ENCODE assay signal across 12 cellular contexts in genomic region chr1:77039739-77040138, GRCh38.
DNase-seq lines count a peak whose midpoint lies in the region; ATAC-seq and TF ChIP-seq lines count a peak whose summit lies in the region.
"Had no signal": no experiment of that assay in that cellular context is flagged by ENCODE, and none has a peak within 500 bp of the region (broad histone marks: within the 10 kb centered on the region; RNA-seq: fewer than 3 reads in every experiment).

No MANE protein-coding gene starts in this region.

- no peak overlapping the region for H2AFZ ChIP-seq in H9 (ENCODE audit: low read length)

- H3K36me3 Mint-ChIP-seq in type B pancreatic cell: no peaks in the 10 kb centered on the region
- H3K36me3 Mint-ChIP-seq in H9 (ENCODE audit: insufficient read depth in 1 of 3, low read depth in 3 of 3): no peaks in the 10 kb centered on the region

- H2AK5ac ChIP-seq in H9 (ENCODE audit: insufficient read length, low read length): no peak overlapping the region

- H2BK120ac ChIP-seq in H9 (ENCODE audit: low read depth, low read length, poor library complexity, severe bottlenecking): no peak overlapping the region

- no peak overlapping the region for H3K4ac ChIP-seq in H9 (ENCODE audit: low read depth, low read length)

- H4K91ac ChIP-seq in H9 (ENCODE audit: insufficient read length, low read depth, low read length): no peak overlapping the region

- H4K5ac ChIP-seq in H9 (ENCODE audit: insufficient read length, low read depth, low read length): no peak overlapping the region

- no peak overlapping the region for H3K18ac ChIP-seq in H9 (ENCODE audit: insufficient read length, low read depth, low read length)

- H3K4me1 ChIP-seq in adrenal gland (replicated peaks in 1 of 2) (no peaks in the 10 kb centered on the region), H9 (ENCODE audit: insufficient read depth, low read length) (no peaks in the 10 kb centered on the region)
- H3K4me1 ChIP-seq: heart right ventricle had no signal

- H3K79me2 ChIP-seq in H9 (ENCODE audit: insufficient read depth, low read length): no peaks in the 10 kb centered on the region

- no peak overlapping the region for H2BK15ac ChIP-seq in H9 (ENCODE audit: low read depth, low read length)

- H3K79me1 ChIP-seq in H9 (ENCODE audit: insufficient read depth, low read depth, low read length, poor library complexity, severe bottlenecking): no peaks in the 10 kb centered on the region

- H3K4me1 Mint-ChIP-seq in type B pancreatic cell (ENCODE audit: unreplicated experiment): no peaks in the 10 kb centered on the region
- H3K4me1 Mint-ChIP-seq in H9: no peaks in the 10 kb centered on the region
- H3K4me1 Mint-ChIP-seq: nephron progenitor cell had no signal

- 33 to 58% (median 55%) methylated on average over 8 of the region's 8 CpGs for WGBS in adrenal gland, 4 donors
- no CpG with 5 or more reads among the region's 8 CpGs for WGBS in H9 (ENCODE audit: extremely low coverage, insufficient read length, low lambda C conversion rate)

- no peak overlapping the region for H2BK5ac ChIP-seq in H9 (ENCODE audit: insufficient read length, low read length)

- no peaks in the 10 kb centered on the region for H3K9me3 ChIP-seq in adrenal gland (replicated peaks in 1 of 3)
- no peaks in the 10 kb centered on the region for H3K9me3 ChIP-seq in H9 (ENCODE audit: control insufficient read depth, low read depth, low read length)

- no peak for TF ChIP-seq POLR2A in adrenal gland (IDR thresholded peaks at IDR 0.05)

- no peak overlapping the region for H2BK20ac ChIP-seq in H9 (ENCODE audit: low read depth, low read length, poor library complexity, severe bottlenecking)

- H3K27me3 ChIP-seq in adrenal gland: no peaks in the 10 kb centered on the region
- no peaks in the 10 kb centered on the region for H3K27me3 ChIP-seq in H9 (ENCODE audit: insufficient read depth, low read length)

- H3K27ac Mint-ChIP-seq in type B pancreatic cell (no peak overlapping the region), H9 (no peak overlapping the region)
- H3K27ac Mint-ChIP-seq: nephron progenitor cell had no signal

- DNase-seq in HFF-Myc (ENCODE audit: extremely low read depth, low read depth): peak; percentile 32
- DNase-seq in adrenal gland: peak; percentile 48 to 90 (median 84)
- peak; percentile 64 for DNase-seq in hepatic stellate cell (ENCODE audit: low spot score)
- DNase-seq in smooth muscle cell of the brain vasculature (ENCODE audit: low read depth, low spot score): peak; percentile 55
- DNase-seq in NCI-H2029 (lab: John Stamatoyannopoulos, UW): no peak
- no peak for DNase-seq in type B pancreatic cell (ENCODE audit: extremely low spot score, unreplicated experiment)
- no peak for DNase-seq in H9
- DNase-seq: heart right ventricle, NCI-H774, nephron progenitor cell had no signal

- peaks cover 6% of the 10 kb centered on the region for H3K9me3 Mint-ChIP-seq in type B pancreatic cell
- peaks cover 2 to 4% of the 10 kb centered on the region in 2 experiments; a peak in 2 of 5 replicates for H3K9me3 Mint-ChIP-seq in H9

- ATAC-seq in HG02885 (IDR thresholded peaks at IDR 0.05; ENCODE audit: poor library complexity, unreplicated experiment): no peak
- ATAC-seq: heart right ventricle, K562 had no signal

- H3K36me3 ChIP-seq in adrenal gland (replicated peaks in 1 of 2): no peaks in the 10 kb centered on the region
- H3K36me3 ChIP-seq: heart right ventricle had no signal

- H3K4me3 Mint-ChIP-seq in type B pancreatic cell: no peak overlapping the region
- no peak overlapping the region for H3K4me3 Mint-ChIP-seq in H9
- H3K4me3 Mint-ChIP-seq: nephron progenitor cell had no signal

- intact Hi-C loops in adrenal gland (cut with DNase I): no loop called here

- H3K23ac ChIP-seq in H9 (ENCODE audit: insufficient read length, low read depth, low read length): no peak overlapping the region

- no peak overlapping the region for H2BK12ac ChIP-seq in H9 (ENCODE audit: insufficient read length, low read depth, low read length)

- no peaks in the 10 kb centered on the region for H4K20me1 ChIP-seq in H9 (ENCODE audit: control insufficient read depth, insufficient read depth, insufficient read length)

- H4K8ac ChIP-seq in H9 (replicated peaks; ENCODE audit: insufficient read length, low read depth, low read length): no peak overlapping the region

- H3K4me3 ChIP-seq in HFF-Myc (replicated peaks; ENCODE audit: low read depth, low read length) (no peak overlapping the region), adrenal gland (no peak overlapping the region)
- H3K4me3 ChIP-seq: heart right ventricle, K562 had no signal

- no peak overlapping the region for H3K14ac ChIP-seq in H9 (ENCODE audit: insufficient read depth, low read length)

- H3K27me3 Mint-ChIP-seq in type B pancreatic cell: no peaks in the 10 kb centered on the region
- no peaks in the 10 kb centered on the region for H3K27me3 Mint-ChIP-seq in H9 (ENCODE audit: low read depth)

- H3K27ac ChIP-seq in adrenal gland: peak overlapping the region in 3 of 5 donors; percentile 44 to 59 (median 49)
- no peak overlapping the region for H3K27ac ChIP-seq in H9 (ENCODE audit: insufficient read length, low read depth, low read length)
- H3K27ac ChIP-seq: heart right ventricle had no signal

- H3K4me2 ChIP-seq in H9 (ENCODE audit: insufficient read depth, insufficient read length, low read length): no peak overlapping the region

- no peak overlapping the region for H3K56ac ChIP-seq in H9 (ENCODE audit: insufficient read length, low read depth, low read length)

- no peak overlapping the region for H3K9ac ChIP-seq in H9 (ENCODE audit: extremely low read depth, insufficient read length, low read length)

- TF ChIP-seq CTCF in HFF-Myc (IDR thresholded peaks at IDR 0.05; ENCODE audit: low read depth, low read length, missing control alignments) (no peak), adrenal gland (IDR thresholded peaks at IDR 0.05) (no peak), type B pancreatic cell (conservative IDR thresholded peaks at IDR 0.05) (no peak), H9 (conservative IDR thresholded peaks at IDR 0.05) (no peak)

- H3T11ph ChIP-seq in H9 (ENCODE audit: low read length): no peak overlapping the region

- H3K23me2 ChIP-seq in H9 (ENCODE audit: insufficient read length, low read depth, low read length, poor library complexity, severe bottlenecking): no peaks in the 10 kb centered on the region

Comparison
In these comparisons a context has a peak if more than half of its experiments do, and no peak if none do; other contexts are left out.
1. DNase-seq: peak in HFF-Myc (single experiment), adrenal gland (7 of 7), hepatic stellate cell (single experiment) and smooth muscle cell of the brain vasculature (single experiment); none in NCI-H2029 (single experiment), type B pancreatic cell (single experiment) and H9 (single experiment).